ENCODE assay signal across 8 cellular contexts in genomic region chr10:4127518-4128315, GRCh38.
DNase-seq lines count a peak whose midpoint lies in the region; ATAC-seq and FAIRE-seq lines count a peak whose summit lies in the region.

No MANE protein-coding gene starts in this region.

- H3K9me3 Mint-ChIP-seq in activated CD4-positive, alpha-beta T cell treated with anti-CD3 and anti-CD28 coated beads, Interleukin-2, amount 10 ng/mL, durations not matched to agents 7 days and 5 days, result peaks cover 21% of the 10 kb centered on the region

- POLR2A ChIA-PET in activated CD4-positive, alpha-beta T cell treated with anti-CD3 and anti-CD28 coated beads, Interleukin-2, amount 10 ng/mL, durations not matched to agents 7 days and 5 days (lab: Charles Lee), result no interaction called here

- no peak overlapping the region for H2BK5ac ChIP-seq in mesendoderm (ENCODE audit: low read length)

- peaks cover 37% of the 10 kb centered on the region for H3K36me3 Mint-ChIP-seq in activated CD4-positive, alpha-beta T cell treated with anti-CD3 and anti-CD28 coated beads, Interleukin-2, amount 10 ng/mL, durations not matched to agents 7 days and 5 days (ENCODE audit: low read depth)

- H3K36me3 ChIP-seq in mesendoderm (ENCODE audit: control insufficient read depth, insufficient read depth, low read length), result no peaks in the 10 kb centered on the region

- no peak overlapping the region for H4K8ac ChIP-seq in mesendoderm (ENCODE audit: low read depth, low read length)

- no peak overlapping the region for H3K4me3 Mint-ChIP-seq in activated CD4-positive, alpha-beta T cell treated with anti-CD3 and anti-CD28 coated beads, Interleukin-2, amount 10 ng/mL, durations not matched to agents 7 days and 5 days

- no peak overlapping the region for H3K23ac ChIP-seq in mesendoderm (ENCODE audit: low read length)

- H3K27me3 Mint-ChIP-seq in activated CD4-positive, alpha-beta T cell treated with anti-CD3 and anti-CD28 coated beads, Interleukin-2, amount 10 ng/mL, durations not matched to agents 7 days and 5 days, result no peaks in the 10 kb centered on the region

- peak overlapping the region; percentile 71 for H3K27ac Mint-ChIP-seq in activated CD4-positive, alpha-beta T cell treated with anti-CD3 and anti-CD28 coated beads, Interleukin-2, amount 10 ng/mL, durations not matched to agents 7 days and 5 days

- DNase-seq in activated CD4-positive, alpha-beta T cell treated with anti-CD3 and anti-CD28 coated beads, Interleukin-2, amount 10 ng/mL, durations not matched to agents 7 days and 5 days, result peak; percentile 23
- DNase-seq in activated CD4-positive, alpha-beta T cell treated with anti-CD3 and anti-CD28 coated beads for 4 hours, result no peak
- DNase-seq in SKM-1 treated with dmso at 0.1 percent for 144 hours (lab: John Stamatoyannopoulos, UW; ENCODE audit: unreplicated experiment), result peak; percentile 70
- DNase-seq in mesendoderm, result peak; percentile 35
- DNase-seq in urothelium cell line (ENCODE audit: low spot score), result no peak
- no peak for DNase-seq in posterior cingulate gyrus
- DNase-seq in GM19240 (ENCODE audit: insufficient read length, low spot score), result no peak

- H2BK120ac ChIP-seq in mesendoderm (ENCODE audit: low read depth, low read length), result no peak overlapping the region

- peaks cover 24% of the 10 kb centered on the region for H3K4me1 Mint-ChIP-seq in activated CD4-positive, alpha-beta T cell treated with anti-CD3 and anti-CD28 coated beads, Interleukin-2, amount 10 ng/mL, durations not matched to agents 7 days and 5 days

- CTCF ChIA-PET in activated CD4-positive, alpha-beta T cell treated with anti-CD3 and anti-CD28 coated beads, Interleukin-2, amount 10 ng/mL, durations not matched to agents 7 days and 5 days (lab: Charles Lee), result interaction anchor here (1.2 to 1.6 kb wide), 3 partner anchors 16 to 342 kb away, joined by 3 to 4 read pairs (median 4); partner anchors contain the start of gene KLF6

- H2AK5ac ChIP-seq in mesendoderm (ENCODE audit: low read length), result no peak overlapping the region

- no peak for FAIRE-seq in urothelium cell line (lab: Jason Lieb, UNC)

- no peak overlapping the region for H3K18ac ChIP-seq in mesendoderm (ENCODE audit: low read length)

- H3K79me1 ChIP-seq in mesendoderm (ENCODE audit: low read length), result no peaks in the 10 kb centered on the region

- H3K4ac ChIP-seq in mesendoderm (ENCODE audit: low read depth, low read length), result no peak overlapping the region

- intact Hi-C loops in posterior cingulate gyrus (cut with DNase I), result no loop called here

- H4K5ac ChIP-seq in mesendoderm (ENCODE audit: low read length), result no peak overlapping the region

- H3K27ac ChIP-seq in mesendoderm (ENCODE audit: low read depth, low read length), result no peak overlapping the region

- WGBS in mesendoderm (ENCODE audit: extremely low coverage, insufficient coverage, low lambda C conversion rate), result no CpG with 5 or more reads among the region's 7 CpGs

- H3K79me2 ChIP-seq in mesendoderm (ENCODE audit: control insufficient read depth, insufficient read depth, low read length), result no peaks in the 10 kb centered on the region

- H3K56ac ChIP-seq in mesendoderm (ENCODE audit: low read length), result no peak overlapping the region

- H3K27me3 ChIP-seq in mesendoderm (ENCODE audit: insufficient read depth, low read length, poor library complexity), result no peaks in the 10 kb centered on the region

- H3K4me2 ChIP-seq in mesendoderm (ENCODE audit: low read length), result no peak overlapping the region

- peak; percentile 59 for ATAC-seq in HG02981 (IDR thresholded peaks at IDR 0.05; ENCODE audit: unreplicated experiment)

- H3K9ac ChIP-seq in mesendoderm (ENCODE audit: low read length), result no peak overlapping the region

- H3K4me3 ChIP-seq in mesendoderm (ENCODE audit: low read length), result no peak overlapping the region

- H2BK15ac ChIP-seq in mesendoderm (replicated peaks; ENCODE audit: low read depth), result no peak overlapping the region

- H3K4me1 ChIP-seq in mesendoderm (ENCODE audit: control insufficient read depth, low read depth, low read length), result peaks cover 5% of the 10 kb centered on the region

Comparison
In these comparisons a context has a peak if more than half of its experiments do, and no peak if none do; other contexts are left out.
1. DNase-seq: peak in activated CD4-positive, alpha-beta T cell treated with anti-CD3 and anti-CD28 coated beads, Interleukin-2, amount 10 ng/mL, durations not matched to agents 7 days and 5 days (single experiment), SKM-1 treated with dmso at 0.1 percent for 144 hours (single experiment) and mesendoderm (single experiment); none in activated CD4-positive, alpha-beta T cell treated with anti-CD3 and anti-CD28 coated beads for 4 hours (0 of 2), urothelium cell line (single experiment), posterior cingulate gyrus (0 of 10) and GM19240 (single experiment).